Comparison of ENCODE assay signal across 18 cellular contexts in genomic region chr17:27782791-27783206, GRCh38. TPM values are rescaled to one million over a fixed set of nuclear protein-coding genes. Genes with fewer than 3 reads are reported as not detected.
DNase-seq lines count a peak whose midpoint lies in the region; ATAC-seq lines count a peak whose summit lies in the region.
"Had no signal": no experiment of that assay in that cellular context is flagged by ENCODE, and none has a peak within 500 bp of the region (broad histone marks: within the 10 kb centered on the region; RNA-seq: fewer than 3 reads in every experiment).

No MANE protein-coding gene starts in this region.

- peak overlapping the region in 9 of 11 experiments; percentile 33 to 74 (median 59); a peak in 17 of 22 replicates for H3K9ac ChIP-seq in BLaER1 treated with 17β-estradiol and CSF1 and Interleukin-3, amounts not matched to agents 10 nM and 100 nM

- H3K9me3 Mint-ChIP-seq in activated CD4-positive, alpha-beta T cell treated with anti-CD3 and anti-CD28 coated beads, Interleukin-2, amount 10 ng/mL, durations not matched to agents 24 days and 14 days, result no peaks in the 10 kb centered on the region
- H3K9me3 Mint-ChIP-seq: activated B cell treated with CpG ODN at 0.5 μM for 24 hours; CD4-positive, CD25-positive, alpha-beta regulatory T cell had no signal

- 0 out of 22 replicates have a peak, but pooled peaks cover 0 to 5% (median 0%) of the 10 kb centered on the region in 11 experiments for H3K36me3 ChIP-seq in BLaER1 treated with 17β-estradiol and CSF1 and Interleukin-3, amounts not matched to agents 10 nM and 100 nM
- H3K36me3 ChIP-seq: colonic mucosa, neutrophil, sigmoid colon had no signal

- H4K20me1 ChIP-seq in BLaER1 treated with 17β-estradiol and CSF1 and Interleukin-3, amounts not matched to agents 10 nM and 100 nM, result no peaks in the 10 kb centered on the region

- peak overlapping the region in 10 of 11 experiments; percentile 26 to 91 (median 82); a peak in 19 of 22 replicates for H3K27ac ChIP-seq in BLaER1 treated with 17β-estradiol and CSF1 and Interleukin-3, amounts not matched to agents 10 nM and 100 nM
- H3K27ac ChIP-seq: colonic mucosa, epithelial cell of prostate, neutrophil, sigmoid colon had no signal

- no peaks in the 10 kb centered on the region for H3K4me1 Mint-ChIP-seq in activated CD4-positive, alpha-beta T cell treated with anti-CD3 and anti-CD28 coated beads, Interleukin-2, amount 10 ng/mL, durations not matched to agents 24 days and 14 days
- H3K4me1 Mint-ChIP-seq: activated B cell treated with CpG ODN at 0.5 μM for 24 hours; CD4-positive, CD25-positive, alpha-beta regulatory T cell had no signal

- peak overlapping the region in 2 of 10 experiments; percentile 8 to 36; a peak in 2 of 20 replicates for H3K4me3 ChIP-seq in BLaER1 treated with 17β-estradiol and CSF1 and Interleukin-3, amounts not matched to agents 10 nM and 100 nM
- H3K4me3 ChIP-seq: colonic mucosa, sigmoid colon had no signal

- H3K36me3 Mint-ChIP-seq in activated CD4-positive, alpha-beta T cell treated with anti-CD3 and anti-CD28 coated beads, Interleukin-2, amount 10 ng/mL, durations not matched to agents 24 days and 14 days (ENCODE audit: low read depth), result no peaks in the 10 kb centered on the region
- H3K36me3 Mint-ChIP-seq: CD4-positive, CD25-positive, alpha-beta regulatory T cell had no signal

- H3K27me3 Mint-ChIP-seq in activated CD4-positive, alpha-beta T cell treated with anti-CD3 and anti-CD28 coated beads, Interleukin-2, amount 10 ng/mL, durations not matched to agents 24 days and 14 days, result peaks cover under 1% of the 10 kb centered on the region

- intact Hi-C loops in left ventricle myocardium superior (cut with micrococcal nuclease), result no loop called here
- intact Hi-C loops in activated CD4-positive, alpha-beta T cell treated with anti-CD3 and anti-CD28 coated beads, Interleukin-2, amount 10 ng/mL, durations not matched to agents 24 days and 14 days (cut with micrococcal nuclease), result no loop called here

- ATAC-seq in left ventricle myocardium superior, result peak; percentile 55
- no peak for ATAC-seq in HG02852 (IDR thresholded peaks at IDR 0.05; ENCODE audit: unreplicated experiment)
- ATAC-seq in GM19324 (IDR thresholded peaks at IDR 0.05; ENCODE audit: low FRiP score, unreplicated experiment), result no peak

- DNase-seq in Kasumi-1 (lab: John Stamatoyannopoulos, UW), result peak; percentile 82 to 84
- peak; percentile 26 for DNase-seq in OCI-M1 (lab: John Stamatoyannopoulos, UW)
- DNase-seq in left ventricle myocardium superior, result peak; percentile 64
- DNase-seq in activated CD4-positive, alpha-beta T cell treated with anti-CD3 and anti-CD28 coated beads, Interleukin-2, amount 10 ng/mL, durations not matched to agents 24 days and 14 days, result no peak
- DNase-seq in HT-29 (ENCODE audit: low spot score), result no peak
- DNase-seq: activated B cell treated with CpG ODN at 0.5 μM for 24 hours; activated gamma-delta T cell treated with Interleukin-2 at 50 U/mL for 16 hours; CD4-positive, CD25-positive, alpha-beta regulatory T cell; colonic mucosa; KG1; midbrain; sigmoid colon; stimulated activated CD4-positive, alpha-beta T cell treated with anti-CD3 and anti-CD28 coated beads, Interleukin-2, amount 100 ng/mL, for 48 hours had no signal

- no peaks in the 10 kb centered on the region for H3K9me3 ChIP-seq in BLaER1 treated with 17β-estradiol and CSF1 and Interleukin-3, amounts not matched to agents 10 nM and 100 nM (replicated peaks in 1 of 11)
- H3K9me3 ChIP-seq: colonic mucosa, neutrophil, sigmoid colon had no signal

- H3K27me3 ChIP-seq in BLaER1 treated with 17β-estradiol and CSF1 and Interleukin-3, amounts not matched to agents 10 nM and 100 nM, result no peaks in the 10 kb centered on the region
- H3K27me3 ChIP-seq: colonic mucosa, neutrophil, sigmoid colon had no signal

- H3K4me1 ChIP-seq in BLaER1 treated with 17β-estradiol and CSF1 and Interleukin-3, amounts not matched to agents 10 nM and 100 nM, result peaks cover 34 to 68% (median 52%) of the 10 kb centered on the region in 10 experiments
- H3K4me1 ChIP-seq: colonic mucosa, sigmoid colon had no signal

- H3K4me2 ChIP-seq in BLaER1 treated with 17β-estradiol and CSF1 and Interleukin-3, amounts not matched to agents 10 nM and 100 nM, result peak overlapping the region; percentile 70 to 90 (median 81)

- H3K27ac Mint-ChIP-seq in activated CD4-positive, alpha-beta T cell treated with anti-CD3 and anti-CD28 coated beads, Interleukin-2, amount 10 ng/mL, durations not matched to agents 24 days and 14 days, result no peak overlapping the region
- H3K27ac Mint-ChIP-seq: activated B cell treated with CpG ODN at 0.5 μM for 24 hours had no signal

- H3K4me3 Mint-ChIP-seq in activated CD4-positive, alpha-beta T cell treated with anti-CD3 and anti-CD28 coated beads, Interleukin-2, amount 10 ng/mL, durations not matched to agents 24 days and 14 days, result no peak overlapping the region
- H3K4me3 Mint-ChIP-seq: activated B cell treated with CpG ODN at 0.5 μM for 24 hours; CD4-positive, CD25-positive, alpha-beta regulatory T cell had no signal

RNA-seq across cellular contexts. Expression of gene NOS2, which starts 17.5 kb away (rescaled TPM):
- 0.12 TPM for total RNA-seq in left ventricle myocardium superior
- total RNA-seq in activated CD4-positive, alpha-beta T cell treated with anti-CD3 and anti-CD28 coated beads, Interleukin-2, amount 10 ng/mL, durations not matched to agents 24 days and 14 days, result 0.05 TPM in 1 of 2 replicates, not detected in the other
- total RNA-seq in HT-29 (2014; rRNA removed; shearing (Covaris generic)), result not detected in 2 replicates
- total RNA-seq: activated B cell treated with CpG ODN at 0.5 μM for 24 hours had no signal

Comparison
In these comparisons a context has a peak if more than half of its experiments do, and no peak if none do; other contexts are left out.
1. DNase-seq: peak in Kasumi-1 (2 of 2), OCI-M1 (single experiment) and left ventricle myocardium superior (single experiment); none in activated CD4-positive, alpha-beta T cell treated with anti-CD3 and anti-CD28 coated beads, Interleukin-2, amount 10 ng/mL, durations not matched to agents 24 days and 14 days (single experiment) and HT-29 (single experiment).